ENCODE assay signal across 8 cellular contexts in genomic region chr19:18044825-18045304, GRCh38. TPM values are rescaled to one million over a fixed set of nuclear protein-coding genes. Genes with fewer than 3 reads are reported as not detected.
A peak's percentile ranks its signal among the peaks of the same experiment; 100 is the strongest.
DNase-seq lines count a peak whose midpoint lies in the region; ATAC-seq and TF ChIP-seq lines count a peak whose summit lies in the region.

No MANE protein-coding gene starts in this region.

- TF ChIP-seq CTCF in AG10803 (conservative IDR thresholded peaks at IDR 0.05; ENCODE audit: low read length) (no peak), fibroblast of pulmonary artery (IDR thresholded peaks at IDR 0.05; ENCODE audit: low read length, missing control alignments) (no peak)

- H3K4me1 ChIP-seq in NT2/D1 (ENCODE audit: insufficient read depth, insufficient read length) = peaks cover 6% of the 10 kb centered on the region

- peak overlapping the region; percentile 52 for H3K9ac ChIP-seq in NT2/D1 (ENCODE audit: insufficient read length, low read depth)

- H3K9me3 ChIP-seq in NT2/D1 (ENCODE audit: insufficient read depth, low read length) = peaks cover 13% of the 10 kb centered on the region; the same call in 1 of the 2 replicates

- H3K4me3 ChIP-seq in AG10803 (ENCODE audit: low read length) (peak overlapping the region; percentile 54), NT2/D1 (ENCODE audit: insufficient read length, low read depth) (no peak overlapping the region), fibroblast of pulmonary artery (replicated peaks; ENCODE audit: low read depth, low read length) (peak overlapping the region; percentile 33)

- no peaks in the 10 kb centered on the region for H3K36me3 ChIP-seq in NT2/D1 (ENCODE audit: insufficient read depth, insufficient read length, low read length)

- DNase-seq in AG10803 (ENCODE audit: low read depth) = peak; percentile 67
- no peak for DNase-seq in NT2/D1 (ENCODE audit: low read depth, low spot score)
- peak; percentile 73 for DNase-seq in activated T-cell treated with anti-CD3 and anti-CD28 coated beads for 4 hours
- peak; percentile 66 for DNase-seq in fibroblast of pulmonary artery (ENCODE audit: low read depth)
- DNase-seq in occipital lobe (lab: John Stamatoyannopoulos, UW) = peak; percentile 47
- DNase-seq in substantia nigra (lab: John Stamatoyannopoulos, UW) = peak in 40 of 49 donors; percentile 7 to 76 (median 37)

- H3K27me3 ChIP-seq in NT2/D1 (ENCODE audit: insufficient read depth, insufficient read length) = no peaks in the 10 kb centered on the region

- peak overlapping the region; percentile 59 for H3K27ac ChIP-seq in substantia nigra (ENCODE audit: low read depth, low read length, poor library complexity, severe bottlenecking)

- ATAC-seq in GM19023 (IDR thresholded peaks at IDR 0.05; ENCODE audit: unreplicated experiment) = peak; percentile 90
- peak; percentile 90 for ATAC-seq in HG03175 (IDR thresholded peaks at IDR 0.05; ENCODE audit: unreplicated experiment)

RNA-seq across cellular contexts. Expression of gene ARRDC2, which starts 36.9 kb away (rescaled TPM):
- 5.1 TPM for total RNA-seq in occipital lobe

RNA-seq across cellular contexts. Expression of gene IL12RB1, which starts 41.9 kb away (rescaled TPM):
- 0.47 TPM for total RNA-seq in occipital lobe

RNA-seq across cellular contexts. Expression of gene MAST3, which starts 52.7 kb away (rescaled TPM):
- total RNA-seq in occipital lobe = 5.0 TPM
